9 cellular contexts compared by ENCODE assay signal in genomic region chr11:126311464-126312291, GRCh38.
DNase-seq lines count a peak whose midpoint lies in the region; ATAC-seq lines count a peak whose summit lies in the region.
"Had no signal": no experiment of that assay in that cellular context is flagged by ENCODE, and none has a peak within 500 bp of the region (broad histone marks: within the 10 kb centered on the region; RNA-seq: fewer than 3 reads in every experiment).

No MANE protein-coding gene starts in this region.

- H3K27ac Mint-ChIP-seq in memory B cell: peak overlapping the region; percentile 56
- peak overlapping the region in 1 of 2 donors; percentile 70 for H3K27ac Mint-ChIP-seq in stimulated activated naive CD8-positive, alpha-beta T cell treated with anti-CD3 and anti-CD28 coated beads, Interleukin-15, amount 100 ng/mL, for 72 hours

- ATAC-seq in GM18517 (IDR thresholded peaks at IDR 0.05; ENCODE audit: unreplicated experiment) (peak; percentile 74), GM21825 (IDR thresholded peaks at IDR 0.05; ENCODE audit: unreplicated experiment) (peak; percentile 67), HG03571 (IDR thresholded peaks at IDR 0.05; ENCODE audit: unreplicated experiment) (peak; percentile 84), memory B cell (ENCODE audit: low read depth) (no peak)
- ATAC-seq in stimulated activated naive CD8-positive, alpha-beta T cell treated with anti-CD3 and anti-CD28 coated beads, Interleukin-15, amount 100 ng/mL, for 72 hours: no peak

- H3K27me3 Mint-ChIP-seq in memory B cell: no peaks in the 10 kb centered on the region
- H3K27me3 Mint-ChIP-seq in stimulated activated naive CD8-positive, alpha-beta T cell treated with anti-CD3 and anti-CD28 coated beads, Interleukin-15, amount 100 ng/mL, for 72 hours: no peaks in the 10 kb centered on the region

- H3K9me3 Mint-ChIP-seq in memory B cell: no peaks in the 10 kb centered on the region
- H3K9me3 Mint-ChIP-seq in stimulated activated naive CD8-positive, alpha-beta T cell treated with anti-CD3 and anti-CD28 coated beads, Interleukin-15, amount 100 ng/mL, for 72 hours: peaks cover 0 to 6% of the 10 kb centered on the region in 2 donors

- H3K36me3 Mint-ChIP-seq in memory B cell: peaks cover 41% of the 10 kb centered on the region

- no peak overlapping the region for H3K4me3 Mint-ChIP-seq in memory B cell
- no peak overlapping the region for H3K4me3 Mint-ChIP-seq in stimulated activated naive CD8-positive, alpha-beta T cell treated with anti-CD3 and anti-CD28 coated beads, Interleukin-15, amount 100 ng/mL, for 72 hours

- H3K4me1 Mint-ChIP-seq in memory B cell: peaks cover 33% of the 10 kb centered on the region
- peaks cover 18% of the 10 kb centered on the region for H3K4me1 Mint-ChIP-seq in stimulated activated naive CD8-positive, alpha-beta T cell treated with anti-CD3 and anti-CD28 coated beads, Interleukin-15, amount 100 ng/mL, for 72 hours

- no peak for DNase-seq in memory B cell (ENCODE audit: low spot score in 2 of 2)
- DNase-seq in HPDE6-E6E7 (ENCODE audit: extremely low spot score): no peak
- DNase-seq in stimulated activated naive CD8-positive, alpha-beta T cell treated with anti-CD3 and anti-CD28 coated beads, Interleukin-15, amount 100 ng/mL, for 72 hours: no peak
- no peak for DNase-seq in SHP77 (lab: John Stamatoyannopoulos, UW)
- DNase-seq in cortex of kidney (lab: John Stamatoyannopoulos, UW): no peak
- DNase-seq: NCI-H524 treated with DMSO at 0.1 percent for 48 hours had no signal

Comparison
In these comparisons a context has a peak if more than half of its experiments do, and no peak if none do; other contexts are left out.
1. ATAC-seq: peak in GM18517 (single experiment), GM21825 (single experiment) and HG03571 (single experiment); none in memory B cell (single experiment) and stimulated activated naive CD8-positive, alpha-beta T cell treated with anti-CD3 and anti-CD28 coated beads, Interleukin-15, amount 100 ng/mL, for 72 hours (single experiment).